1 cellular context compared by ENCODE assay signal in genomic region chr16:14070877-14071575, GRCh38.
TF ChIP-seq lines count a peak whose summit lies in the region.

MRTFB (plus strand) TSS chr16:14071319; CDS start chr16:14140607, 69,288 bp downstream.

TF ChIP-seq in H1, 55 proteins besides CTCF, POLR2A, EP300 and RAD21:
- TF ChIP-seq TBP (IDR thresholded peaks at IDR 0.05; ENCODE audit: low read depth, low read length) (no peak), BRCA1 (IDR thresholded peaks at IDR 0.05; ENCODE audit: low read depth, low read length) (peak; percentile 67; the same call in 1 of the 2 replicates), TAF1 (IDR thresholded peaks at IDR 0.05; ENCODE audit: low read depth, low read length) (peak; percentile 65; the same call in 1 of the 2 replicates), TCF12 (IDR thresholded peaks at IDR 0.05; ENCODE audit: low read depth, low read length) (peak; percentile 72; the same call in 1 of the 2 replicates), KDM4A (IDR thresholded peaks at IDR 0.05; ENCODE audit: low read depth, low read length, severe bottlenecking) (peak; percentile 21), POLR2AphosphoS5 (IDR thresholded peaks at IDR 0.05; ENCODE audit: low read depth, low read length) (peak; percentile 71), BACH1 (IDR thresholded peaks at IDR 0.05; ENCODE audit: low read length) (peak; percentile 51), RBBP5 (IDR thresholded peaks at IDR 0.05; ENCODE audit: borderline replicate concordance, low read depth, low read length) (peak; percentile 55; the same call in 1 of the 2 replicates), CHD2 (IDR thresholded peaks at IDR 0.05; ENCODE audit: low read length) (peak; percentile 89), MAX (IDR thresholded peaks at IDR 0.05) (peak; percentile 56; the same call in 1 of the 2 replicates), NRF1 (IDR thresholded peaks at IDR 0.05; ENCODE audit: low read depth, low read length) (peak; percentile 91), ASH2L (IDR thresholded peaks at IDR 0.05; ENCODE audit: low read length) (peak; percentile 33), HDAC2 (IDR thresholded peaks at IDR 0.05; ENCODE audit: borderline replicate concordance in 1 of 2, low read depth in 2 of 2, low read length in 2 of 2) (no peak), EGR1 (IDR thresholded peaks at IDR 0.05; ENCODE audit: borderline replicate concordance, low read depth, low read length) (peak; percentile 65; the same call in 1 of the 2 replicates), PHF8 (conservative IDR thresholded peaks at IDR 0.05; ENCODE audit: low read depth, low read length) (peak; percentile 96), JUN (IDR thresholded peaks at IDR 0.05; ENCODE audit: low read depth, low read length) (no peak), SIRT6 (IDR thresholded peaks at IDR 0.05; ENCODE audit: low read length) (no peak), E2F6 (IDR thresholded peaks at IDR 0.05) (peak; percentile 37; the same call in 1 of the 2 replicates), CBX8 (IDR thresholded peaks at IDR 0.05; ENCODE audit: borderline replicate concordance, low read depth, low read length) (no peak), CBX5 (IDR thresholded peaks at IDR 0.05; ENCODE audit: low read depth, low read length) (no peak)
